2 cellular contexts compared by ENCODE assay signal in the genomic region with DNA sequence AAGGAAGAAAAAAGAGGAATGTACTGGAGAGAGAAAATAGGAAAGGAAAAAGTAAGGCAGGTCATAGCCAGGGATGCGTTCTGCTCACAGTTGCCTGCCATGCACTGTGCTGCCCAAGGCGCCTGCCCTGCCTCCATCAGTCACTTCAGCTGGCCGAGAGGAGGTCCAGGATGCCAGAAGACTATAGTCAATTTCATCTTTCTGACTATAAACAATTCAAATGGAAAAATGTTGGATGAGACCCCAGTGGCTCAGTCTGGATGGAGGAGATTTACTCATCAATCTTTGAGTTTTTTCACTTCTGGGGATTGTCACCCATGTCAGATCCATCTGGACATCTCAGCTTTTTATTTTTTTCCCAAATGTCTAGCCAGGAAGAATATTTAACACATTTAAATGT.
TF ChIP-seq lines count a peak whose summit lies in the region.

No MANE protein-coding gene starts in this region.

TF ChIP-seq in A549, 52 proteins besides CTCF, POLR2A, EP300 and RAD21:
- TF ChIP-seq, protein P1, sequence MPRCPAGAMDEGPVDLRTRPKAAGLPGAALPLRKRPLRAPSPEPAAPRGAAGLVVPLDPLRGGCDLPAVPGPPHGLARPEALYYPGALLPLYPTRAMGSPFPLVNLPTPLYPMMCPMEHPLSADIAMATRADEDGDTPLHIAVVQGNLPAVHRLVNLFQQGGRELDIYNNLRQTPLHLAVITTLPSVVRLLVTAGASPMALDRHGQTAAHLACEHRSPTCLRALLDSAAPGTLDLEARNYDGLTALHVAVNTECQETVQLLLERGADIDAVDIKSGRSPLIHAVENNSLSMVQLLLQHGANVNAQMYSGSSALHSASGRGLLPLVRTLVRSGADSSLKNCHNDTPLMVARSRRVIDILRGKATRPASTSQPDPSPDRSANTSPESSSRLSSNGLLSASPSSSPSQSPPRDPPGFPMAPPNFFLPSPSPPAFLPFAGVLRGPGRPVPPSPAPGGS (IDR thresholded peaks at IDR 0.05): no peak
- TF ChIP-seq, protein P2, sequence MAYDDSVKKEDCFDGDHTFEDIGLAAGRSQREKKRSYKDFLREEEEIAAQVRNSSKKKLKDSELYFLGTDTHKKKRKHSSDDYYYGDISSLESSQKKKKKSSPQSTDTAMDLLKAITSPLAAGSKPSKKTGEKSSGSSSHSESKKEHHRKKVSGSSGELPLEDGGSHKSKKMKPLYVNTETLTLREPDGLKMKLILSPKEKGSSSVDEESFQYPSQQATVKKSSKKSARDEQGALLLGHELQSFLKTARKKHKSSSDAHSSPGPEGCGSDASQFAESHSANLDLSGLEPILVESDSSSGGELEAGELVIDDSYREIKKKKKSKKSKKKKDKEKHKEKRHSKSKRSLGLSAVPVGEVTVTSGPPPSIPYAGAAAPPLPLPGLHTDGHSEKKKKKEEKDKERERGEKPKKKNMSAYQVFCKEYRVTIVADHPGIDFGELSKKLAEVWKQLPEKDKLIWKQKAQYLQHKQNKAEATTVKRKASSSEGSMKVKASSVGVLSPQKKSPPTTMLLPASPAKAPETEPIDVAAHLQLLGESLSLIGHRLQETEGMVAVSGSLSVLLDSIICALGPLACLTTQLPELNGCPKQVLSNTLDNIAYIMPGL (CRISPR knock-in tag; IDR thresholded peaks at IDR 0.05; ENCODE audit: borderline replicate concordance): no peak
- TF ChIP-seq HOXB5 (CRISPR knock-in tag; IDR thresholded peaks at IDR 0.05): no peak
- TF ChIP-seq, protein P3, sequence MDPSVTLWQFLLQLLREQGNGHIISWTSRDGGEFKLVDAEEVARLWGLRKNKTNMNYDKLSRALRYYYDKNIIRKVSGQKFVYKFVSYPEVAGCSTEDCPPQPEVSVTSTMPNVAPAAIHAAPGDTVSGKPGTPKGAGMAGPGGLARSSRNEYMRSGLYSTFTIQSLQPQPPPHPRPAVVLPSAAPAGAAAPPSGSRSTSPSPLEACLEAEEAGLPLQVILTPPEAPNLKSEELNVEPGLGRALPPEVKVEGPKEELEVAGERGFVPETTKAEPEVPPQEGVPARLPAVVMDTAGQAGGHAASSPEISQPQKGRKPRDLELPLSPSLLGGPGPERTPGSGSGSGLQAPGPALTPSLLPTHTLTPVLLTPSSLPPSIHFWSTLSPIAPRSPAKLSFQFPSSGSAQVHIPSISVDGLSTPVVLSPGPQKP (IDR thresholded peaks at IDR 0.05; ENCODE audit: low read depth, low read length): no peak
- TF ChIP-seq, protein P4, sequence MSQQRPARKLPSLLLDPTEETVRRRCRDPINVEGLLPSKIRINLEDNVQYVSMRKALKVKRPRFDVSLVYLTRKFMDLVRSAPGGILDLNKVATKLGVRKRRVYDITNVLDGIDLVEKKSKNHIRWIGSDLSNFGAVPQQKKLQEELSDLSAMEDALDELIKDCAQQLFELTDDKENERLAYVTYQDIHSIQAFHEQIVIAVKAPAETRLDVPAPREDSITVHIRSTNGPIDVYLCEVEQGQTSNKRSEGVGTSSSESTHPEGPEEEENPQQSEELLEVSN (IDR thresholded peaks at IDR 0.05; ENCODE audit: borderline replicate concordance, low read depth): no peak
- no peak for TF ChIP-seq HDAC2 (IDR thresholded peaks at IDR 0.05)

TF ChIP-seq in H1, 55 proteins besides CTCF, POLR2A, EP300 and RAD21:
- TF ChIP-seq POU5F1 (IDR thresholded peaks at IDR 0.05; ENCODE audit: low read depth, low read length) (no peak), KDM5A (IDR thresholded peaks at IDR 0.05; ENCODE audit: low read length) (no peak), RXRA (IDR thresholded peaks at IDR 0.05; ENCODE audit: insufficient read depth, low read depth, low read length) (no peak), GABPA (IDR thresholded peaks at IDR 0.05; ENCODE audit: borderline replicate concordance, insufficient read depth, low read length) (no peak), EGR1 (IDR thresholded peaks at IDR 0.05; ENCODE audit: borderline replicate concordance, low read depth, low read length) (no peak), CEBPB (IDR thresholded peaks at IDR 0.05; ENCODE audit: low read depth, low read length) (no peak), CHD2 (IDR thresholded peaks at IDR 0.05; ENCODE audit: low read length) (no peak), KDM4A (IDR thresholded peaks at IDR 0.05; ENCODE audit: low read depth, low read length, severe bottlenecking) (no peak), SAP30 (IDR thresholded peaks at IDR 0.05; ENCODE audit: insufficient read depth, insufficient replicate concordance, low read length) (no peak), HDAC2 (IDR thresholded peaks at IDR 0.05; ENCODE audit: borderline replicate concordance in 1 of 2, low read depth in 2 of 2, low read length in 2 of 2) (no peak), MAFK (IDR thresholded peaks at IDR 0.05; ENCODE audit: low read depth, low read length) (no peak), TBP (IDR thresholded peaks at IDR 0.05; ENCODE audit: low read depth, low read length) (no peak), SP1 (IDR thresholded peaks at IDR 0.05; ENCODE audit: low read depth, low read length) (no peak), NANOG (IDR thresholded peaks at IDR 0.05; ENCODE audit: insufficient read depth, low read depth, low read length, poor library complexity, severe bottlenecking) (no peak)
- TF ChIP-seq, protein P5, sequence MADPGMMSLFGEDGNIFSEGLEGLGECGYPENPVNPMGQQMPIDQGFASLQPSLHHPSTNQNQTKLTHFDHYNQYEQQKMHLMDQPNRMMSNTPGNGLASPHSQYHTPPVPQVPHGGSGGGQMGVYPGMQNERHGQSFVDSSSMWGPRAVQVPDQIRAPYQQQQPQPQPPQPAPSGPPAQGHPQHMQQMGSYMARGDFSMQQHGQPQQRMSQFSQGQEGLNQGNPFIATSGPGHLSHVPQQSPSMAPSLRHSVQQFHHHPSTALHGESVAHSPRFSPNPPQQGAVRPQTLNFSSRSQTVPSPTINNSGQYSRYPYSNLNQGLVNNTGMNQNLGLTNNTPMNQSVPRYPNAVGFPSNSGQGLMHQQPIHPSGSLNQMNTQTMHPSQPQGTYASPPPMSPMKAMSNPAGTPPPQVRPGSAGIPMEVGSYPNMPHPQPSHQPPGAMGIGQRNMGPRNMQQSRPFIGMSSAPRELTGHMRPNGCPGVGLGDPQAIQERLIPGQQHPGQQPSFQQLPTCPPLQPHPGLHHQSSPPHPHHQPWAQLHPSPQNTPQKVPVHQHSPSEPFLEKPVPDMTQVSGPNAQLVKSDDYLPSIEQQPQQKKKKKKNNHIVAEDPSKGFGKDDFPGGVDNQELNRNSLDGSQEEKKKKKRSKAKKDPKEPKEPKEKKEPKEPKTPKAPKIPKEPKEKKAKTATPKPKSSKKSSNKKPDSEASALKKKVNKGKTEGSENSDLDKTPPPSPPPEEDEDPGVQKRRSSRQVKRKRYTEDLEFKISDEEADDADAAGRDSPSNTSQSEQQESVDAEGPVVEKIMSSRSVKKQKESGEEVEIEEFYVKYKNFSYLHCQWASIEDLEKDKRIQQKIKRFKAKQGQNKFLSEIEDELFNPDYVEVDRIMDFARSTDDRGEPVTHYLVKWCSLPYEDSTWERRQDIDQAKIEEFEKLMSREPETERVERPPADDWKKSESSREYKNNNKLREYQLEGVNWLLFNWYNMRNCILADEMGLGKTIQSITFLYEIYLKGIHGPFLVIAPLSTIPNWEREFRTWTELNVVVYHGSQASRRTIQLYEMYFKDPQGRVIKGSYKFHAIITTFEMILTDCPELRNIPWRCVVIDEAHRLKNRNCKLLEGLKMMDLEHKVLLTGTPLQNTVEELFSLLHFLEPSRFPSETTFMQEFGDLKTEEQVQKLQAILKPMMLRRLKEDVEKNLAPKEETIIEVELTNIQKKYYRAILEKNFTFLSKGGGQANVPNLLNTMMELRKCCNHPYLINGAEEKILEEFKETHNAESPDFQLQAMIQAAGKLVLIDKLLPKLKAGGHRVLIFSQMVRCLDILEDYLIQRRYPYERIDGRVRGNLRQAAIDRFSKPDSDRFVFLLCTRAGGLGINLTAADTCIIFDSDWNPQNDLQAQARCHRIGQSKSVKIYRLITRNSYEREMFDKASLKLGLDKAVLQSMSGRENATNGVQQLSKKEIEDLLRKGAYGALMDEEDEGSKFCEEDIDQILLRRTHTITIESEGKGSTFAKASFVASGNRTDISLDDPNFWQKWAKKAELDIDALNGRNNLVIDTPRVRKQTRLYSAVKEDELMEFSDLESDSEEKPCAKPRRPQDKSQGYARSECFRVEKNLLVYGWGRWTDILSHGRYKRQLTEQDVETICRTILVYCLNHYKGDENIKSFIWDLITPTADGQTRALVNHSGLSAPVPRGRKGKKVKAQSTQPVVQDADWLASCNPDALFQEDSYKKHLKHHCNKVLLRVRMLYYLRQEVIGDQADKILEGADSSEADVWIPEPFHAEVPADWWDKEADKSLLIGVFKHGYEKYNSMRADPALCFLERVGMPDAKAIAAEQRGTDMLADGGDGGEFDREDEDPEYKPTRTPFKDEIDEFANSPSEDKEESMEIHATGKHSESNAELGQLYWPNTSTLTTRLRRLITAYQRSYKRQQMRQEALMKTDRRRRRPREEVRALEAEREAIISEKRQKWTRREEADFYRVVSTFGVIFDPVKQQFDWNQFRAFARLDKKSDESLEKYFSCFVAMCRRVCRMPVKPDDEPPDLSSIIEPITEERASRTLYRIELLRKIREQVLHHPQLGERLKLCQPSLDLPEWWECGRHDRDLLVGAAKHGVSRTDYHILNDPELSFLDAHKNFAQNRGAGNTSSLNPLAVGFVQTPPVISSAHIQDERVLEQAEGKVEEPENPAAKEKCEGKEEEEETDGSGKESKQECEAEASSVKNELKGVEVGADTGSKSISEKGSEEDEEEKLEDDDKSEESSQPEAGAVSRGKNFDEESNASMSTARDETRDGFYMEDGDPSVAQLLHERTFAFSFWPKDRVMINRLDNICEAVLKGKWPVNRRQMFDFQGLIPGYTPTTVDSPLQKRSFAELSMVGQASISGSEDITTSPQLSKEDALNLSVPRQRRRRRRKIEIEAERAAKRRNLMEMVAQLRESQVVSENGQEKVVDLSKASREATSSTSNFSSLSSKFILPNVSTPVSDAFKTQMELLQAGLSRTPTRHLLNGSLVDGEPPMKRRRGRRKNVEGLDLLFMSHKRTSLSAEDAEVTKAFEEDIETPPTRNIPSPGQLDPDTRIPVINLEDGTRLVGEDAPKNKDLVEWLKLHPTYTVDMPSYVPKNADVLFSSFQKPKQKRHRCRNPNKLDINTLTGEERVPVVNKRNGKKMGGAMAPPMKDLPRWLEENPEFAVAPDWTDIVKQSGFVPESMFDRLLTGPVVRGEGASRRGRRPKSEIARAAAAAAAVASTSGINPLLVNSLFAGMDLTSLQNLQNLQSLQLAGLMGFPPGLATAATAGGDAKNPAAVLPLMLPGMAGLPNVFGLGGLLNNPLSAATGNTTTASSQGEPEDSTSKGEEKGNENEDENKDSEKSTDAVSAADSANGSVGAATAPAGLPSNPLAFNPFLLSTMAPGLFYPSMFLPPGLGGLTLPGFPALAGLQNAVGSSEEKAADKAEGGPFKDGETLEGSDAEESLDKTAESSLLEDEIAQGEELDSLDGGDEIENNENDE (IDR thresholded peaks at IDR 0.05; ENCODE audit: insufficient replicate concordance, low read length): no peak
- TF ChIP-seq, protein P6, sequence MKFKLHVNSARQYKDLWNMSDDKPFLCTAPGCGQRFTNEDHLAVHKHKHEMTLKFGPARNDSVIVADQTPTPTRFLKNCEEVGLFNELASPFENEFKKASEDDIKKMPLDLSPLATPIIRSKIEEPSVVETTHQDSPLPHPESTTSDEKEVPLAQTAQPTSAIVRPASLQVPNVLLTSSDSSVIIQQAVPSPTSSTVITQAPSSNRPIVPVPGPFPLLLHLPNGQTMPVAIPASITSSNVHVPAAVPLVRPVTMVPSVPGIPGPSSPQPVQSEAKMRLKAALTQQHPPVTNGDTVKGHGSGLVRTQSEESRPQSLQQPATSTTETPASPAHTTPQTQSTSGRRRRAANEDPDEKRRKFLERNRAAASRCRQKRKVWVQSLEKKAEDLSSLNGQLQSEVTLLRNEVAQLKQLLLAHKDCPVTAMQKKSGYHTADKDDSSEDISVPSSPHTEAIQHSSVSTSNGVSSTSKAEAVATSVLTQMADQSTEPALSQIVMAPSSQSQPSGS (IDR thresholded peaks at IDR 0.05; ENCODE audit: low read length): no peak
- TF ChIP-seq, protein P7, sequence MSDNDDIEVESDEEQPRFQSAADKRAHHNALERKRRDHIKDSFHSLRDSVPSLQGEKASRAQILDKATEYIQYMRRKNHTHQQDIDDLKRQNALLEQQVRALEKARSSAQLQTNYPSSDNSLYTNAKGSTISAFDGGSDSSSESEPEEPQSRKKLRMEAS (IDR thresholded peaks at IDR 0.05): no peak
